In genomic region chr2:170368370-170368769, GRCh38 we compare ENCODE assay signal across 25 cellular contexts.
A peak's percentile ranks its signal among the peaks of the same experiment; 100 is the strongest.
DNase-seq lines count a peak whose midpoint lies in the region; ATAC-seq, FAIRE-seq and TF ChIP-seq lines count a peak whose summit lies in the region.
"Had no signal": no experiment of that assay in that cellular context is flagged by ENCODE, and none has a peak within 500 bp of the region (broad histone marks: within the 10 kb centered on the region; RNA-seq: fewer than 3 reads in every experiment).

No MANE protein-coding gene starts in this region.

- H3K4me1 ChIP-seq in Loucy (ENCODE audit: insufficient read depth, low read length, poor library complexity, severe bottlenecking): peaks cover 57% of the 10 kb centered on the region
- H3K4me1 ChIP-seq: lower lobe of right lung, testis had no signal

- intact Hi-C loops in activated CD4-positive, alpha-beta T cell treated with anti-CD3 and anti-CD28 coated beads, Interleukin-2, amount 10 ng/mL, durations not matched to agents 24 days and 14 days (cut with micrococcal nuclease): loop anchor here (2.0 to 10.0 kb wide), 3 partner anchors 504 to 1556 kb away; partner anchors contain the start of gene HAT1
- intact Hi-C loops in posterior vena cava (cut with DNase I): loop anchor here in 1 of 2 donors (10.0 kb wide), 1 partner anchor 446 kb away; the partner anchor contains the start of gene GAD1

- no peaks in the 10 kb centered on the region for H3K36me3 ChIP-seq in Loucy (ENCODE audit: insufficient read depth, low read length)
- H3K36me3 ChIP-seq: lower lobe of right lung, neutrophil had no signal

- no peak overlapping the region for H3K9ac ChIP-seq in Loucy (ENCODE audit: low read depth, low read length, poor library complexity, severe bottlenecking)
- H3K9ac ChIP-seq: KMS-11 had no signal

- H4K20me1 ChIP-seq in Loucy (ENCODE audit: insufficient read depth, low read length, poor library complexity, severe bottlenecking): no peaks in the 10 kb centered on the region

- peaks cover 4% of the 10 kb centered on the region; the same call in 1 of the 2 replicates for H3F3A ChIP-seq in Loucy (ENCODE audit: low read depth)

- H3K27me3 ChIP-seq in Loucy (ENCODE audit: insufficient read depth, low read length, poor library complexity, severe bottlenecking): no peaks in the 10 kb centered on the region
- H3K27me3 ChIP-seq: testis had no signal

- H3K27ac Mint-ChIP-seq in activated CD4-positive, alpha-beta T cell treated with anti-CD3 and anti-CD28 coated beads, Interleukin-2, amount 10 ng/mL, durations not matched to agents 24 days and 14 days: peak overlapping the region; percentile 61
- H3K27ac Mint-ChIP-seq in T-helper 1 cell treated with Interleukin-12 subunit alpha and Interleukin-12 subunit beta and Interleukin-4 antibody, amounts not matched to agents 30 μg/mL and 1 μg/mL, for 36 hours: peak overlapping the region; percentile 73
- peak overlapping the region; percentile 28 for H3K27ac Mint-ChIP-seq in activated naive CD8-positive, alpha-beta T cell treated with anti-CD3 and anti-CD28 coated beads, Interleukin-2, amount 50 U/mL, for 24 hours
- H3K27ac Mint-ChIP-seq in osteocyte (ENCODE audit: unreplicated experiment): no peak overlapping the region
- H3K27ac Mint-ChIP-seq: activated naive CD4-positive, alpha-beta T cell treated with anti-CD3 and anti-CD28 coated beads, Interleukin-2, amount 50 U/mL, for 24 hours had no signal

- H3K4me3 ChIP-seq in Loucy (ENCODE audit: low read length, poor library complexity, severe bottlenecking): peak overlapping the region; percentile 56
- H3K4me3 ChIP-seq: lower lobe of right lung, testis had no signal

- ATAC-seq in activated naive CD8-positive, alpha-beta T cell treated with anti-CD3 and anti-CD28 coated beads, Interleukin-2, amount 50 U/mL, for 24 hours: peak; percentile 42
- ATAC-seq: esophagus mucosa, lower lobe of right lung had no signal

- DNase-seq in activated CD4-positive, alpha-beta T cell treated with anti-CD3 and anti-CD28 coated beads, Interleukin-2, amount 10 ng/mL, durations not matched to agents 24 days and 14 days: no peak
- DNase-seq in activated CD4-positive, alpha-beta T cell treated with anti-CD3 and anti-CD28 coated beads for 1 hour: no peak
- no peak for DNase-seq in activated naive CD8-positive, alpha-beta T cell treated with anti-CD3 and anti-CD28 coated beads, Interleukin-2, amount 50 U/mL, for 24 hours
- DNase-seq in HTR-8/SVneo (ENCODE audit: insufficient read length, low spot score) (no peak), osteocyte (ENCODE audit: extremely low spot score, unreplicated experiment) (no peak), posterior vena cava (ENCODE audit: low spot score) (no peak)
- DNase-seq: activated CD4-positive, CD25-positive, alpha-beta regulatory T cell; effector memory CD4-positive, alpha-beta T cell; EL; HCEC 1CT; kidney; lower lobe of right lung; NCI-H1105 treated with DMSO at 0.1 percent for 48 hours; NCI-H2081 treated with DMSO at 0.1 percent for 48 hours; retina; SIG-M5; testis had no signal

- no peak overlapping the region for H2AFZ ChIP-seq in Loucy (ENCODE audit: low read length)

- peaks cover 11% of the 10 kb centered on the region for H3K27me3 Mint-ChIP-seq in activated CD4-positive, alpha-beta T cell treated with anti-CD3 and anti-CD28 coated beads, Interleukin-2, amount 10 ng/mL, durations not matched to agents 24 days and 14 days
- H3K27me3 Mint-ChIP-seq in T-helper 1 cell treated with Interleukin-12 subunit alpha and Interleukin-12 subunit beta and Interleukin-4 antibody, amounts not matched to agents 30 μg/mL and 1 μg/mL, for 36 hours (ENCODE audit: low read depth): peaks cover 7% of the 10 kb centered on the region
- peaks cover 40% of the 10 kb centered on the region for H3K27me3 Mint-ChIP-seq in activated naive CD8-positive, alpha-beta T cell treated with anti-CD3 and anti-CD28 coated beads, Interleukin-2, amount 50 U/mL, for 24 hours
- H3K27me3 Mint-ChIP-seq in osteocyte (ENCODE audit: unreplicated experiment): peaks cover 85% of the 10 kb centered on the region

- TF ChIP-seq CTCF in Loucy (conservative IDR thresholded peaks at IDR 0.05; ENCODE audit: low read length): no peak
- no peak for TF ChIP-seq CTCF in osteocyte (IDR thresholded peaks at IDR 0.05)

- H3K4me2 ChIP-seq in Loucy (ENCODE audit: low read depth, low read length, poor library complexity, severe bottlenecking): peak overlapping the region; percentile 68
- H3K4me2 ChIP-seq: KMS-11 had no signal

- H3K4me3 Mint-ChIP-seq in activated CD4-positive, alpha-beta T cell treated with anti-CD3 and anti-CD28 coated beads, Interleukin-2, amount 10 ng/mL, durations not matched to agents 24 days and 14 days: peak overlapping the region; percentile 57
- H3K4me3 Mint-ChIP-seq in T-helper 1 cell treated with Interleukin-12 subunit alpha and Interleukin-12 subunit beta and Interleukin-4 antibody, amounts not matched to agents 30 μg/mL and 1 μg/mL, for 36 hours: peak overlapping the region; percentile 53
- H3K4me3 Mint-ChIP-seq in activated naive CD8-positive, alpha-beta T cell treated with anti-CD3 and anti-CD28 coated beads, Interleukin-2, amount 50 U/mL, for 24 hours: peak overlapping the region; percentile 51
- no peak overlapping the region for H3K4me3 Mint-ChIP-seq in osteocyte (ENCODE audit: unreplicated experiment)
- H3K4me3 Mint-ChIP-seq: activated naive CD4-positive, alpha-beta T cell treated with anti-CD3 and anti-CD28 coated beads, Interleukin-2, amount 50 U/mL, for 24 hours; brain had no signal

- peaks cover 2% of the 10 kb centered on the region for H3K36me3 Mint-ChIP-seq in activated CD4-positive, alpha-beta T cell treated with anti-CD3 and anti-CD28 coated beads, Interleukin-2, amount 10 ng/mL, durations not matched to agents 24 days and 14 days (ENCODE audit: low read depth)
- no peaks in the 10 kb centered on the region for H3K36me3 Mint-ChIP-seq in T-helper 1 cell treated with Interleukin-12 subunit alpha and Interleukin-12 subunit beta and Interleukin-4 antibody, amounts not matched to agents 30 μg/mL and 1 μg/mL, for 36 hours (ENCODE audit: low read depth)
- no peaks in the 10 kb centered on the region for H3K36me3 Mint-ChIP-seq in activated naive CD8-positive, alpha-beta T cell treated with anti-CD3 and anti-CD28 coated beads, Interleukin-2, amount 50 U/mL, for 24 hours (ENCODE audit: low read depth)
- H3K36me3 Mint-ChIP-seq in osteocyte (ENCODE audit: unreplicated experiment): no peaks in the 10 kb centered on the region
- H3K36me3 Mint-ChIP-seq: activated naive CD4-positive, alpha-beta T cell treated with anti-CD3 and anti-CD28 coated beads, Interleukin-2, amount 50 U/mL, for 24 hours; brain had no signal

- H3K9me2 ChIP-seq in Loucy (replicated peaks; ENCODE audit: low read depth, low read length): no peaks in the 10 kb centered on the region

- FAIRE-seq in HTR-8/SVneo (lab: Jason Lieb, UNC): no peak
- FAIRE-seq: frontal cortex, kidney had no signal

- H3K9me3 Mint-ChIP-seq in activated CD4-positive, alpha-beta T cell treated with anti-CD3 and anti-CD28 coated beads, Interleukin-2, amount 10 ng/mL, durations not matched to agents 24 days and 14 days: no peaks in the 10 kb centered on the region
- H3K9me3 Mint-ChIP-seq in T-helper 1 cell treated with Interleukin-12 subunit alpha and Interleukin-12 subunit beta and Interleukin-4 antibody, amounts not matched to agents 30 μg/mL and 1 μg/mL, for 36 hours: no peaks in the 10 kb centered on the region
- no peaks in the 10 kb centered on the region for H3K9me3 Mint-ChIP-seq in activated naive CD8-positive, alpha-beta T cell treated with anti-CD3 and anti-CD28 coated beads, Interleukin-2, amount 50 U/mL, for 24 hours
- no peaks in the 10 kb centered on the region for H3K9me3 Mint-ChIP-seq in osteocyte (ENCODE audit: unreplicated experiment)
- H3K9me3 Mint-ChIP-seq: activated naive CD4-positive, alpha-beta T cell treated with anti-CD3 and anti-CD28 coated beads, Interleukin-2, amount 50 U/mL, for 24 hours; brain had no signal

- no peaks in the 10 kb centered on the region for H3K9me3 ChIP-seq in Loucy (ENCODE audit: insufficient read depth, low read depth, low read length)
- H3K9me3 ChIP-seq: lower lobe of right lung, neutrophil, testis had no signal

- no peaks in the 10 kb centered on the region for H3K79me2 ChIP-seq in Loucy (ENCODE audit: insufficient read depth, low read length)

- peaks cover 43% of the 10 kb centered on the region for H3K4me1 Mint-ChIP-seq in activated CD4-positive, alpha-beta T cell treated with anti-CD3 and anti-CD28 coated beads, Interleukin-2, amount 10 ng/mL, durations not matched to agents 24 days and 14 days
- H3K4me1 Mint-ChIP-seq in T-helper 1 cell treated with Interleukin-12 subunit alpha and Interleukin-12 subunit beta and Interleukin-4 antibody, amounts not matched to agents 30 μg/mL and 1 μg/mL, for 36 hours (ENCODE audit: low read depth): peaks cover 25% of the 10 kb centered on the region
- H3K4me1 Mint-ChIP-seq in activated naive CD8-positive, alpha-beta T cell treated with anti-CD3 and anti-CD28 coated beads, Interleukin-2, amount 50 U/mL, for 24 hours: peaks cover 46% of the 10 kb centered on the region
- H3K4me1 Mint-ChIP-seq in osteocyte (ENCODE audit: unreplicated experiment): no peaks in the 10 kb centered on the region
